In the genomic region with DNA sequence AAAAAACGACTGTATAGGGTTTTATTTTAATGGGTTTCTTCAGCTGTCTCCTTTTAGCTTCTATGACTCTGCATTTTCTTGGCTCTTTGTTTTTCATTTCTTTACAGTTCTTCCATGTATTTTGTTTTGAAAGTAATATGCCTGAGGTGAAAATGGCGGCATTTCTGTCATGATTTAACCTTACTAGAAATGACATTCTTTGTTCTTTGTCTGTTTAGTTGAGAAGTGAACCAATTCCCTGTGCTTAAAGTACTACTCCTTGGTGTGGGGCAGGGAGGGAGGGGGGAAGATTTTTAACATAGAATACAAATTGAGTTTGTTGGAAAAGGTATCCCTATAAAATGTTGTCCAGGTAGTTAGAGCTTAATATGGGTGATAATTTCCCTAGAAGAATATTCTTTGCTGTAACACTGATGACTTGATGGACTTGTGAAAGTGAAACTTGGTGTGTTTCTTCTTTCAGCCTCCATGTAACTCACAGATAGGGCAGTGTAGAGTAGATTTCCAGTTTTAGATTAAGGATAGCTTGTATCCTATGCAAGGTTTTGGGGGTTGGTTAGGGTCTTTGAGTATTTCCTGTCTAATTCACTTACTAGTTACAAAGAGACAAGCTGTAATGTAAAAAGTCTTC, we compare ENCODE assay signal across 15 cellular contexts.
DNase-seq lines count a peak whose midpoint lies in the region; ATAC-seq, FAIRE-seq and TF ChIP-seq lines count a peak whose summit lies in the region.
"Had no signal": no experiment of that assay in that cellular context is flagged by ENCODE, and none has a peak within 500 bp of the region (broad histone marks: within the 10 kb centered on the region; RNA-seq: fewer than 3 reads in every experiment).

No MANE protein-coding gene starts in this region.

- no peak for ATAC-seq in activated T-cell treated with anti-CD3 and anti-CD28 coated beads, Interleukin-2, amount 50 U/mL, for 72 hours (replicated peaks in 1 of 2)
- ATAC-seq in activated T-cell treated with anti-CD3 and anti-CD28 coated beads, Interleukin-2, amount 50 U/mL, for 4 hours: no peak
- peak; percentile 93 for ATAC-seq in GM12878

- dilution Hi-C loops in keratinocyte (cut with MboI; ENCODE audit: extremely low pct_ligation_motif_present, low sequenced_read_pairs): no loop called here

- no peaks in the 10 kb centered on the region for H3K9me3 Mint-ChIP-seq in activated T-cell treated with anti-CD3 and anti-CD28 coated beads, Interleukin-2, amount 50 U/mL, for 72 hours
- H3K9me3 Mint-ChIP-seq in activated T-cell treated with anti-CD3 and anti-CD28 coated beads, Interleukin-2, amount 50 U/mL, for 4 hours: no peaks in the 10 kb centered on the region

- TF ChIP-seq CTCF in GM12878 (IDR thresholded peaks at IDR 0.05 in 2 of 3, conservative IDR thresholded peaks at IDR 0.05 in 1 of 3; ENCODE audit: control insufficient read depth in 2 of 3, extremely low read depth in 1 of 3, insufficient read depth in 1 of 3, low read depth in 3 of 3, low read length in 3 of 3) (no peak), keratinocyte (optimal IDR thresholded peaks at IDR 0.05 in 1 of 3, IDR thresholded peaks at IDR 0.05 in 1 of 3, conservative IDR thresholded peaks at IDR 0.05 in 1 of 3; ENCODE audit: extremely low read depth in 1 of 3, insufficient read depth in 2 of 3, low read length in 3 of 3) (no peak), tibial artery (IDR thresholded peaks at IDR 0.05) (no peak)

- TF ChIP-seq EP300 in GM12878 (IDR thresholded peaks at IDR 0.05; ENCODE audit: borderline replicate concordance in 1 of 2, control insufficient read depth in 1 of 2, low read depth in 2 of 2, low read length in 2 of 2): no peak

- intact Hi-C loops in GM12878 (cut with micrococcal nuclease; ENCODE audit: unreplicated experiment) (no loop called here), tibial artery (cut with DNase I; ENCODE audit: low total_unique reads) (no loop called here)

- no peak overlapping the region for H2AFZ ChIP-seq in GM12878 (ENCODE audit: control insufficient read depth, low read depth, low read length)
- H2AFZ ChIP-seq in keratinocyte (ENCODE audit: control insufficient read depth, low read length): peak overlapping the region; percentile 35

- in situ Hi-C loops in GM12878 (cut with MboI): no loop called here

- H4K20me1 ChIP-seq in GM12878 (ENCODE audit: control insufficient read depth, insufficient read depth): no peaks in the 10 kb centered on the region
- no peaks in the 10 kb centered on the region for H4K20me1 ChIP-seq in keratinocyte (ENCODE audit: control insufficient read depth, extremely low read depth, insufficient read depth, low read length)

- H3K27ac ChIP-seq in GM12878 (ENCODE audit: control insufficient read depth, insufficient read depth): peak overlapping the region; percentile 9; the same call in 1 of the 2 replicates
- peak overlapping the region; percentile 69 for H3K27ac ChIP-seq in keratinocyte (ENCODE audit: control insufficient read depth, insufficient read depth, low read length)
- H3K27ac ChIP-seq in tibial artery: peak overlapping the region; percentile 11 to 44
- H3K27ac ChIP-seq: RWPE1, VCaP had no signal

- DNase-seq in activated T-cell treated with anti-CD3 and anti-CD28 coated beads, Interleukin-2, amount 50 U/mL, for 72 hours: no peak
- DNase-seq in activated T-cell treated with anti-CD3 and anti-CD28 coated beads, Interleukin-2, amount 50 U/mL, for 4 hours: no peak
- DNase-seq in GM12878 (ENCODE audit: low read depth, low spot score) (no peak), keratinocyte (ENCODE audit: low read depth, low spot score) (no peak), tibial artery (no peak), NCI-H345 (lab: John Stamatoyannopoulos, UW) (no peak), NCI-H345 treated with DMSO at 0.1 percent for 48 hours (lab: John Stamatoyannopoulos, UW; ENCODE audit: unreplicated experiment) (no peak), germinal center (ENCODE audit: low spot score) (no peak)
- DNase-seq: activated T-cell treated with anti-CD3 and anti-CD28 coated beads, Interleukin-2, amount 50 U/mL, for 48 hours; DMS79; NCI-H226; stimulated activated CD4-positive, alpha-beta T cell treated with anti-CD3 and anti-CD28 coated beads, Interleukin-4, amount 100 ng/mL, for 4 hours had no signal

- no peak for TF ChIP-seq POLR2A in GM12878 (IDR thresholded peaks at IDR 0.05; ENCODE audit: low read depth, low read length)

- H3K4me1 ChIP-seq in GM12878 (ENCODE audit: control insufficient read depth, insufficient read depth, low read length): peaks cover 16% of the 10 kb centered on the region
- peaks cover 43% of the 10 kb centered on the region for H3K4me1 ChIP-seq in keratinocyte (ENCODE audit: control insufficient read depth, extremely low read depth, insufficient read depth, low read length)
- H3K4me1 ChIP-seq in tibial artery: peaks cover 0 to 92% (median 57%) of the 10 kb centered on the region in 4 donors

- H3K27me3 ChIP-seq in GM12878 (replicated peaks in 1 of 2; ENCODE audit: control insufficient read depth in 2 of 2, insufficient read depth in 2 of 2, low read length in 1 of 2) (no peaks in the 10 kb centered on the region), keratinocyte (ENCODE audit: control insufficient read depth, extremely low read depth, insufficient read depth, low read length) (no peaks in the 10 kb centered on the region), tibial artery (no peaks in the 10 kb centered on the region)
- H3K27me3 ChIP-seq: cardiac muscle cell had no signal

- no peaks in the 10 kb centered on the region for H3K27me3 Mint-ChIP-seq in activated T-cell treated with anti-CD3 and anti-CD28 coated beads, Interleukin-2, amount 50 U/mL, for 72 hours (ENCODE audit: low read depth)
- H3K27me3 Mint-ChIP-seq in activated T-cell treated with anti-CD3 and anti-CD28 coated beads, Interleukin-2, amount 50 U/mL, for 4 hours (ENCODE audit: low read depth): no peaks in the 10 kb centered on the region

- H3K36me3 ChIP-seq in GM12878 (ENCODE audit: control insufficient read depth in 2 of 2, insufficient read depth in 2 of 2, low read length in 1 of 2): peaks cover 0 to 3% of the 10 kb centered on the region in 2 experiments; a peak in 2 of 4 replicates
- no peaks in the 10 kb centered on the region for H3K36me3 ChIP-seq in keratinocyte (ENCODE audit: control insufficient read depth in 2 of 2, extremely low read depth in 1 of 2, insufficient read depth in 2 of 2, low read length in 2 of 2)
- H3K36me3 ChIP-seq in tibial artery: no peaks in the 10 kb centered on the region
- H3K36me3 ChIP-seq: cardiac muscle cell had no signal

- WGBS in GM12878 (ENCODE audit: insufficient coverage, insufficient replicate concordance, low lambda C conversion rate, missing lambda C conversion rate): 43% methylated on average over 2 of the region's 2 CpGs

- TF ChIP-seq RAD21 in GM12878 (IDR thresholded peaks at IDR 0.05; ENCODE audit: insufficient read depth, low read depth, low read length): no peak

- CTCF ChIA-PET in GM12878 (lab: Yijun Ruan, JAX): interaction anchor here (0.6 to 9.2 kb wide), 9 partner anchors 9 to 1869 kb away, joined by 3 to 52 read pairs (median 4); partner anchors contain the start of gene DNAJC11

- H3K79me2 ChIP-seq in GM12878 (ENCODE audit: control insufficient read depth, insufficient read depth, low read length): peaks cover 2% of the 10 kb centered on the region
- H3K79me2 ChIP-seq in keratinocyte (ENCODE audit: control insufficient read depth, insufficient read depth, low read length): peaks cover 13% of the 10 kb centered on the region

- no peak overlapping the region; the same call in 1 of the 2 replicates for H3K4me3 ChIP-seq in GM12878
- peak overlapping the region in 2 of 3 experiments; percentile 50 to 60 for H3K4me3 ChIP-seq in keratinocyte (ENCODE audit: control insufficient read depth in 2 of 3, extremely low read depth in 1 of 3, insufficient read depth in 2 of 3, low read depth in 1 of 3, low read length in 3 of 3)
- H3K4me3 ChIP-seq in tibial artery: peak overlapping the region in 1 of 2 donors; percentile 4
- H3K4me3 ChIP-seq: cardiac muscle cell had no signal

- SMC1A ChIA-PET in GM12878 (lab: Charles Lee; ENCODE audit: uncharacterized antibody, unreplicated experiment): interaction anchor here (0.7 to 7.4 kb wide), 9 partner anchors 12 to 55 kb away, joined by 3 to 68 read pairs (median 3); no protein-coding TSS in a partner anchor

- POLR2A ChIA-PET in GM12878 (lab: Charles Lee): interaction anchor here (0.9 kb wide), 1 partner anchor 47 kb away, joined by 3 read pairs; no protein-coding TSS in a partner anchor

- H3K36me3 Mint-ChIP-seq in activated T-cell treated with anti-CD3 and anti-CD28 coated beads, Interleukin-2, amount 50 U/mL, for 72 hours (ENCODE audit: insufficient read depth in 2 of 2): peaks cover 2 to 3% of the 10 kb centered on the region in 2 donors
- H3K36me3 Mint-ChIP-seq in activated T-cell treated with anti-CD3 and anti-CD28 coated beads, Interleukin-2, amount 50 U/mL, for 4 hours (ENCODE audit: insufficient read depth): peaks cover 22% of the 10 kb centered on the region

- no TSS peak for BruUV-seq in GM12878 (replicated peaks; lab: Mats Ljungman, UMichigan)

- H3K4me2 ChIP-seq in GM12878 (ENCODE audit: control insufficient read depth, insufficient read depth): peak overlapping the region; percentile 34; the same call in 1 of the 2 replicates
- H3K4me2 ChIP-seq in keratinocyte (ENCODE audit: control insufficient read depth, extremely low read depth, insufficient read depth, low read depth, low read length): peak overlapping the region; percentile 88

- no peaks in the 10 kb centered on the region for H3K9me3 ChIP-seq in GM12878 (replicated peaks; ENCODE audit: control insufficient read depth, insufficient read depth, low read length)
- H3K9me3 ChIP-seq in keratinocyte (ENCODE audit: control insufficient read depth, low read depth, low read length): no peaks in the 10 kb centered on the region
- H3K9me3 ChIP-seq in tibial artery: no peaks in the 10 kb centered on the region

- RAD21 ChIA-PET in GM12878 (lab: Charles Lee; ENCODE audit: unreplicated experiment): interaction anchor here (0.8 to 1.9 kb wide), 3 partner anchors 20 to 77 kb away, joined by 3 to 8 read pairs (median 4); no protein-coding TSS in a partner anchor

- H3K9me1 ChIP-seq in keratinocyte (ENCODE audit: control insufficient read depth, extremely low read depth, insufficient read depth, low read length): no peaks in the 10 kb centered on the region

- peak overlapping the region; percentile 72 for H3K27ac Mint-ChIP-seq in activated T-cell treated with anti-CD3 and anti-CD28 coated beads, Interleukin-2, amount 50 U/mL, for 72 hours

- H3K4me1 Mint-ChIP-seq in activated T-cell treated with anti-CD3 and anti-CD28 coated beads, Interleukin-2, amount 50 U/mL, for 72 hours (ENCODE audit: low read depth): peaks cover 31% of the 10 kb centered on the region
- H3K4me1 Mint-ChIP-seq in activated T-cell treated with anti-CD3 and anti-CD28 coated beads, Interleukin-2, amount 50 U/mL, for 4 hours (ENCODE audit: low read depth): peaks cover 40% of the 10 kb centered on the region

- no peak overlapping the region for H3K4me3 Mint-ChIP-seq in activated T-cell treated with anti-CD3 and anti-CD28 coated beads, Interleukin-2, amount 50 U/mL, for 72 hours
- H3K4me3 Mint-ChIP-seq in activated T-cell treated with anti-CD3 and anti-CD28 coated beads, Interleukin-2, amount 50 U/mL, for 4 hours: no peak overlapping the region

- H3K9ac ChIP-seq in GM12878 (ENCODE audit: control insufficient read depth, insufficient read depth, low read length) (no peak overlapping the region), keratinocyte (ENCODE audit: control insufficient read depth, extremely low read depth, insufficient read depth, low read length) (peak overlapping the region; percentile 53)

- FAIRE-seq in GM12878 (lab: Jason Lieb, UNC): no peak
- FAIRE-seq in keratinocyte (lab: Jason Lieb, UNC): no peak

Comparison
In these comparisons a context has a peak if more than half of its experiments do, and no peak if none do; other contexts are left out.
1. H3K27ac ChIP-seq: peak in every context shown above with its lines; median percentile 69 in keratinocyte; 28 in tibial artery; 9 in GM12878.